Comparison of ENCODE assay signal across 3 cellular contexts in genomic region chr12:30063435-30063945, GRCh38.
TF ChIP-seq lines count a peak whose summit lies in the region.

No MANE protein-coding gene starts in this region.

TF ChIP-seq in HepG2, 621 proteins besides CTCF, POLR2A, EP300 and RAD21:
- TF ChIP-seq TFAP4 (IDR thresholded peaks at IDR 0.05; ENCODE audit: borderline replicate concordance, low read depth) (no peak), TOPORS (CRISPR knock-in tag; IDR thresholded peaks at IDR 0.05) (no peak), SRF (IDR thresholded peaks at IDR 0.05; ENCODE audit: low read depth, low read length) (peak; percentile 68), KDM5A (IDR thresholded peaks at IDR 0.05; ENCODE audit: borderline replicate concordance, low read length) (no peak), ZNF773 (CRISPR knock-in tag; IDR thresholded peaks at IDR 0.05; ENCODE audit: borderline replicate concordance) (no peak), ZNF777 (CRISPR knock-in tag; IDR thresholded peaks at IDR 0.05) (no peak)
TF ChIP-seq in HepG2: peak in this region for 1.

TF ChIP-seq in H1, 55 proteins besides CTCF, POLR2A, EP300 and RAD21:
- TF ChIP-seq RXRA (IDR thresholded peaks at IDR 0.05; ENCODE audit: insufficient read depth, low read depth, low read length) (no peak), CHD2 (IDR thresholded peaks at IDR 0.05; ENCODE audit: low read length) (no peak), TAF7 (optimal IDR thresholded peaks at IDR 0.05; ENCODE audit: borderline replicate concordance, low read depth, low read length) (no peak), SRF (IDR thresholded peaks at IDR 0.05; ENCODE audit: low read depth, low read length) (peak; percentile 79; the same call in 1 of the 2 replicates)

TF ChIP-seq in GM12891, 5 proteins besides CTCF, POLR2A, EP300 and RAD21:
- TF ChIP-seq PAX5 (IDR thresholded peaks at IDR 0.05; ENCODE audit: insufficient read depth, low read length, severe bottlenecking) (no peak), POLR2AphosphoS5 (IDR thresholded peaks at IDR 0.05; ENCODE audit: low read depth, low read length) (no peak), POU2F2 (IDR thresholded peaks at IDR 0.05; ENCODE audit: low read depth, low read length) (no peak), SPI1 (IDR thresholded peaks at IDR 0.05; ENCODE audit: low read depth, low read length) (no peak), TAF1 (IDR thresholded peaks at IDR 0.05; ENCODE audit: low read depth, low read length) (no peak)
